ENCODE assay signal across 25 cellular contexts in genomic region chr2:241947004-241947350, GRCh38.
"Had no signal": no experiment of that assay in that cellular context is flagged by ENCODE, and none has a peak within 500 bp of the region (broad histone marks: within the 10 kb centered on the region; RNA-seq: fewer than 3 reads in every experiment).

No MANE protein-coding gene starts in this region.

- H3K36me3 ChIP-seq: adrenal gland, ascending aorta, brain microvascular endothelial cell, pancreas, right atrium auricular region, vagina had no signal

- ATAC-seq: activated CD4-positive, alpha-beta T cell treated with anti-CD3 and anti-CD28 coated beads for 36 hours; foreskin keratinocyte; left lobe of liver; natural killer cell treated with Interleukin-12 subunit alpha and Interleukin-12 subunit beta and Interleukin-15 and Interleukin-18, amount 100 ng/mL, for 72 hours; pancreas; psoas muscle; stimulated activated effector memory CD8-positive, alpha-beta T cell treated with anti-CD3 and anti-CD28 coated beads, Interleukin-12 subunit alpha, Interleukin-12 subunit beta, amount 100 ng/mL, for 72 hours had no signal

- DNase-seq: activated CD4-positive, alpha-beta T cell treated with anti-CD3 and anti-CD28 coated beads for 36 hours; activated CD4-positive, alpha-beta T cell treated with anti-CD3 and anti-CD28 coated beads, Interleukin-2, amount 50 U/mL, for 48 hours; activated naive CD4-positive, alpha-beta T cell treated with anti-CD3 and anti-CD28 coated beads, Interleukin-2, amount 50 U/mL, for 16 hours; activated T-cell treated with anti-CD3 and anti-CD28 coated beads, Interleukin-2, amount 50 U/mL, for 48 hours; adrenal gland; brain microvascular endothelial cell; caudate nucleus; dermis blood vessel endothelial cell; effector CD8-positive, alpha-beta T cell; erythroblast; foreskin keratinocyte; immature natural killer cell; midbrain; pancreas; psoas muscle; stimulated activated CD4-positive, alpha-beta T cell treated with anti-CD3 and anti-CD28 coated beads, Interleukin-2, amount 100 ng/mL, for 24 hours; T-helper 9 cell; testis had no signal

- H3K4me3 ChIP-seq: adrenal gland, ascending aorta, lung, pancreas, psoas muscle, right atrium auricular region, vagina had no signal

- H3K9me3 ChIP-seq: adrenal gland, ascending aorta, pancreas, psoas muscle, right atrium auricular region, testis, vagina had no signal

- H3K4me1 ChIP-seq: adrenal gland, ascending aorta, foreskin keratinocyte, psoas muscle had no signal

- H3K27me3 ChIP-seq: adrenal gland, ascending aorta, pancreas, right atrium auricular region, testis, vagina had no signal

- H3K27ac ChIP-seq: adrenal gland, ascending aorta, brain microvascular endothelial cell, foreskin keratinocyte, pancreas, psoas muscle, right atrium auricular region, testis, vagina had no signal
